In the genomic region with DNA sequence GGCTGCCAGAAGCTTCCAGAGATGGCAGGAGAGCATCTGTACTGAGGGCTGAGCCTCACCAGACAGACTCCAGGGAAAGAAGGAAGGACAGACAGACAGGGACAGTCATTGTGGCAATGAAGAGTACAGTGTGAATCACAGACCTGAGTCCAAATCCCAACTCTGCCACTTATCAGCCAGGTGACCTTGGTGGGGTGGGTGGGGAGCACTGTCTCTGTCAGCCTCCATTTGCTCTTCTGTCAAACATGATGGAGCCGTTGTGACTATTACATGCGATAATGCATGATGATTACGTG, we compare ENCODE assay signal across 21 cellular contexts.
"Had no signal": no experiment of that assay in that cellular context is flagged by ENCODE, and none has a peak within 500 bp of the region (broad histone marks: within the 10 kb centered on the region; RNA-seq: fewer than 3 reads in every experiment).

No MANE protein-coding gene starts in this region.

- H3K9me3 ChIP-seq: breast epithelium, Peyer's patch, SJSA1 had no signal

- H3K27ac ChIP-seq: breast epithelium, Peyer's patch, SJSA1 had no signal

- H3K4me3 ChIP-seq: breast epithelium, Peyer's patch, SJSA1 had no signal

- H3K27me3 ChIP-seq: breast epithelium, Peyer's patch, SJSA1 had no signal

- ATAC-seq: activated CD4-positive, CD25-positive, alpha-beta regulatory T cell treated with anti-CD3 and anti-CD28 coated beads, Interleukin-2, amount 50 U/mL, for 24 hours; SK-N-SH treated with all-trans-retinoic acid at 6 μM for 48 hours had no signal

- H3K36me3 ChIP-seq: breast epithelium, Peyer's patch, SJSA1 had no signal

- H3K4me1 ChIP-seq: breast epithelium, Peyer's patch, SJSA1 had no signal

- DNase-seq: activated CD4-positive, alpha-beta T cell treated with anti-CD3 and anti-CD28 coated beads for 4 hours; activated CD8-positive, alpha-beta T cell treated with anti-CD3 and anti-CD28 coated beads for 36 hours; activated effector memory CD4-positive, alpha-beta T cell treated with Interleukin-2 at 50 U/mL for 16 hours; activated naive CD4-positive, alpha-beta T cell; aorta; caudate nucleus; MM.1S; NCI-H1105; NCI-H1436; NCI-H187; NCI-H2081; NCI-H510A treated with DMSO at 0.1 percent for 48 hours; NCI-H69; NK-92 treated with Interleukin-12 subunit alpha and Interleukin-12 subunit beta, amount 100 ng/mL, for 24 hours; SHP77; SW 1271 had no signal
